In the genomic region with DNA sequence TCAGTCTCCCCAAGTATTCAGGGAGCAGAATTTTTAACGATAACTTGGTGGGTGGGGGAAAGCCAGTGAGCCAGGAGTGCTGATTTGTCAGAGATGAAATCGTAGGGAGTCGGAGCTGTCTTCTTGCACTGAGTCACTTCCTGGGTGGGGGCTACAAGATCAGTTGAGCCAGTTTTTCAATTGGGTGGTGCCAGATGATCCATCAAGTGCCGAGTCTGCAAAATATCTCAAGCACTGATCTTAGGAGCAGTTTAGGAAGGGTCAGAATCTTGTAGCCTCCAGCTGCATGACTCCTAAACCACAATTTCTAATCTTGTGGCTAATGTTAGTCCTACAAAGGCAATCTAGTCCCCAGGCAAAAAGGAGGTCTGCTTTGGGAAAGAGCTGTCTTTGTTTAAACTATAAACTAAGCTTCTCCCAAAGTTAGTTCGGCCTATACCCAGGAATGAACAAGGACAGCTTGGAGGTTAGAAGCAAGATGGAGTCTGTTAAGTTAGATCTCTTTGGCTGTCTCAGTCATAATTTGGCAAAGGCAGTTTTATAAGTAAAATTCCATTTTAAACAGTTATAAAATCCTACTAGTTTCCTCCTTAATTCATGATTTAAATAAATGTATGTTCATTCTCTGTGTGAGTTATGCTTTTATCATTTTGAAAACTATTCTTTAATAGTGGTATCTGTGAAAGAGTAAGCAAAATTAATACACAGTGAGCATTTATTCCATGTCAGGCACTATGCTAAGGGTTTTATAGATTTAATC, we compare ENCODE assay signal across 1 cellular context.
TF ChIP-seq lines count a peak whose summit lies in the region.

No MANE protein-coding gene starts in this region.

TF ChIP-seq in K562, 482 proteins besides CTCF, POLR2A, EP300 and RAD21 (continued from another document and continues in another):
- TF ChIP-seq, protein P1, sequence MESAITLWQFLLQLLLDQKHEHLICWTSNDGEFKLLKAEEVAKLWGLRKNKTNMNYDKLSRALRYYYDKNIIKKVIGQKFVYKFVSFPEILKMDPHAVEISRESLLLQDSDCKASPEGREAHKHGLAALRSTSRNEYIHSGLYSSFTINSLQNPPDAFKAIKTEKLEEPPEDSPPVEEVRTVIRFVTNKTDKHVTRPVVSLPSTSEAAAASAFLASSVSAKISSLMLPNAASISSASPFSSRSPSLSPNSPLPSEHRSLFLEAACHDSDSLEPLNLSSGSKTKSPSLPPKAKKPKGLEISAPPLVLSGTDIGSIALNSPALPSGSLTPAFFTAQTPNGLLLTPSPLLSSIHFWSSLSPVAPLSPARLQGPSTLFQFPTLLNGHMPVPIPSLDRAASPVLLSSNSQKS (CRISPR knock-in tag; IDR thresholded peaks at IDR 0.05): no peak
- TF ChIP-seq TAF1 (IDR thresholded peaks at IDR 0.05; ENCODE audit: control insufficient read depth, extremely low read depth, insufficient read depth, low read length, severe bottlenecking) (no peak), SNRNP70 (optimal IDR thresholded peaks at IDR 0.05; ENCODE audit: low read depth, low read length) (no peak), ZNF347 (CRISPR knock-in tag; IDR thresholded peaks at IDR 0.05; ENCODE audit: low read depth) (no peak), CAMTA2 (CRISPR knock-in tag; conservative IDR thresholded peaks at IDR 0.05) (no peak), RUNX1 (IDR thresholded peaks at IDR 0.05; ENCODE audit: low read depth) (no peak), ZNF830 (CRISPR knock-in tag; IDR thresholded peaks at IDR 0.05) (no peak), SPI1 (IDR thresholded peaks at IDR 0.05; ENCODE audit: borderline replicate concordance, low read depth, low read length) (0 out of 2 replicates have a peak, but pooled peaks have one; percentile 11), CHD4 (IDR thresholded peaks at IDR 0.05; ENCODE audit: insufficient read depth, insufficient replicate concordance, low read depth, low read length, poor library complexity, severe bottlenecking) (no peak), RB1 (IDR thresholded peaks at IDR 0.05; ENCODE audit: low read depth) (no peak), NR2C1 (IDR thresholded peaks at IDR 0.05) (no peak), NR2C1 (tag; IDR thresholded peaks at IDR 0.05) (peak; percentile 62), BCOR (IDR thresholded peaks at IDR 0.05) (0 out of 2 replicates have a peak, but pooled peaks have one; percentile 5), MXI1 (IDR thresholded peaks at IDR 0.05; ENCODE audit: low read depth, low read length) (no peak), ESRRA (IDR thresholded peaks at IDR 0.05; ENCODE audit: borderline replicate concordance, low read depth) (peak; percentile 90; the same call in 1 of the 2 replicates), ZNF436 (CRISPR knock-in tag; IDR thresholded peaks at IDR 0.05) (no peak), BRF1 (IDR thresholded peaks at IDR 0.05; ENCODE audit: borderline replicate concordance, extremely low read depth, insufficient read length) (no peak), ZNF507 (tag; conservative IDR thresholded peaks at IDR 0.05) (no peak), ZNF143 (CRISPR knock-in tag; IDR thresholded peaks at IDR 0.05) (no peak), TCF7 (IDR thresholded peaks at IDR 0.05; ENCODE audit: borderline replicate concordance) (0 out of 2 replicates have a peak, but pooled peaks have one; percentile 13), KDM5B (IDR thresholded peaks at IDR 0.05; ENCODE audit: insufficient replicate concordance, low read depth, low read length) (no peak), ZBTB17 (CRISPR knock-in tag; IDR thresholded peaks at IDR 0.05) (no peak), C11orf30 (IDR thresholded peaks at IDR 0.05; ENCODE audit: low read depth) (peak; percentile 97), FUS (optimal IDR thresholded peaks at IDR 0.05; ENCODE audit: low read depth, low read length) (no peak), SRF (CRISPR knock-in tag; IDR thresholded peaks at IDR 0.05) (no peak), ZNF707 (CRISPR knock-in tag; conservative IDR thresholded peaks at IDR 0.05) (no peak), ZNF133 (CRISPR knock-in tag; IDR thresholded peaks at IDR 0.05) (no peak), PPARD (CRISPR knock-in tag; IDR thresholded peaks at IDR 0.05) (no peak), PHB2 (IDR thresholded peaks at IDR 0.05; ENCODE audit: low read depth) (no peak), KAT7 (CRISPR knock-in tag; IDR thresholded peaks at IDR 0.05; ENCODE audit: borderline replicate concordance) (no peak), ZNF24 (IDR thresholded peaks at IDR 0.05) (no peak), SUPT5H (IDR thresholded peaks at IDR 0.05) (no peak), ZNF23 (CRISPR knock-in tag; IDR thresholded peaks at IDR 0.05) (no peak), CC2D1A (IDR thresholded peaks at IDR 0.05) (peak; percentile 100), GABPA (tag; conservative IDR thresholded peaks at IDR 0.05; ENCODE audit: low read depth) (peak; percentile 74), ZNF589 (CRISPR knock-in tag; IDR thresholded peaks at IDR 0.05; ENCODE audit: low read depth) (peak; percentile 22; the same call in 1 of the 2 replicates), NCOA6 (IDR thresholded peaks at IDR 0.05) (no peak), CBX5 (IDR thresholded peaks at IDR 0.05; ENCODE audit: borderline replicate concordance, low read depth) (no peak), DPF2 (IDR thresholded peaks at IDR 0.05) (peak; percentile 92), POU5F1 (IDR thresholded peaks at IDR 0.05; ENCODE audit: borderline replicate concordance, low read depth, low read length, partially characterized antibody) (no peak), OTX1 (CRISPR knock-in tag; IDR thresholded peaks at IDR 0.05) (no peak), ELF1 (tag; IDR thresholded peaks at IDR 0.05) (peak; percentile 57; the same call in 1 of the 2 replicates), ZNF121 (CRISPR knock-in tag; conservative IDR thresholded peaks at IDR 0.05) (no peak)
- TF ChIP-seq, protein P2, sequence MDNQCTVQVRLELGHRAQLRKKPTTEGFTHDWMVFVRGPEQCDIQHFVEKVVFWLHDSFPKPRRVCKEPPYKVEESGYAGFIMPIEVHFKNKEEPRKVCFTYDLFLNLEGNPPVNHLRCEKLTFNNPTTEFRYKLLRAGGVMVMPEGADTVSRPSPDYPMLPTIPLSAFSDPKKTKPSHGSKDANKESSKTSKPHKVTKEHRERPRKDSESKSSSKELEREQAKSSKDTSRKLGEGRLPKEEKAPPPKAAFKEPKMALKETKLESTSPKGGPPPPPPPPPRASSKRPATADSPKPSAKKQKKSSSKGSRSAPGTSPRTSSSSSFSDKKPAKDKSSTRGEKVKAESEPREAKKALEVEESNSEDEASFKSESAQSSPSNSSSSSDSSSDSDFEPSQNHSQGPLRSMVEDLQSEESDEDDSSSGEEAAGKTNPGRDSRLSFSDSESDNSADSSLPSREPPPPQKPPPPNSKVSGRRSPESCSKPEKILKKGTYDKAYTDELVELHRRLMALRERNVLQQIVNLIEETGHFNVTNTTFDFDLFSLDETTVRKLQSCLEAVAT (IDR thresholded peaks at IDR 0.05): peak in 1 of 2 experiments; percentile 94; a peak in 2 of 4 replicates
- TF ChIP-seq, protein P3, sequence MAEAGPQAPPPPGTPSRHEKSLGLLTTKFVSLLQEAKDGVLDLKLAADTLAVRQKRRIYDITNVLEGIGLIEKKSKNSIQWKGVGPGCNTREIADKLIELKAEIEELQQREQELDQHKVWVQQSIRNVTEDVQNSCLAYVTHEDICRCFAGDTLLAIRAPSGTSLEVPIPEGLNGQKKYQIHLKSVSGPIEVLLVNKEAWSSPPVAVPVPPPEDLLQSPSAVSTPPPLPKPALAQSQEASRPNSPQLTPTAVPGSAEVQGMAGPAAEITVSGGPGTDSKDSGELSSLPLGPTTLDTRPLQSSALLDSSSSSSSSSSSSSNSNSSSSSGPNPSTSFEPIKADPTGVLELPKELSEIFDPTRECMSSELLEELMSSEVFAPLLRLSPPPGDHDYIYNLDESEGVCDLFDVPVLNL (CRISPR knock-in tag; IDR thresholded peaks at IDR 0.05; ENCODE audit: low read depth): no peak
- TF ChIP-seq, protein P4, sequence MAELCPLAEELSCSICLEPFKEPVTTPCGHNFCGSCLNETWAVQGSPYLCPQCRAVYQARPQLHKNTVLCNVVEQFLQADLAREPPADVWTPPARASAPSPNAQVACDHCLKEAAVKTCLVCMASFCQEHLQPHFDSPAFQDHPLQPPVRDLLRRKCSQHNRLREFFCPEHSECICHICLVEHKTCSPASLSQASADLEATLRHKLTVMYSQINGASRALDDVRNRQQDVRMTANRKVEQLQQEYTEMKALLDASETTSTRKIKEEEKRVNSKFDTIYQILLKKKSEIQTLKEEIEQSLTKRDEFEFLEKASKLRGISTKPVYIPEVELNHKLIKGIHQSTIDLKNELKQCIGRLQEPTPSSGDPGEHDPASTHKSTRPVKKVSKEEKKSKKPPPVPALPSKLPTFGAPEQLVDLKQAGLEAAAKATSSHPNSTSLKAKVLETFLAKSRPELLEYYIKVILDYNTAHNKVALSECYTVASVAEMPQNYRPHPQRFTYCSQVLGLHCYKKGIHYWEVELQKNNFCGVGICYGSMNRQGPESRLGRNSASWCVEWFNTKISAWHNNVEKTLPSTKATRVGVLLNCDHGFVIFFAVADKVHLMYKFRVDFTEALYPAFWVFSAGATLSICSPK (IDR thresholded peaks at IDR 0.05; ENCODE audit: borderline replicate concordance): no peak
- TF ChIP-seq, protein P5, sequence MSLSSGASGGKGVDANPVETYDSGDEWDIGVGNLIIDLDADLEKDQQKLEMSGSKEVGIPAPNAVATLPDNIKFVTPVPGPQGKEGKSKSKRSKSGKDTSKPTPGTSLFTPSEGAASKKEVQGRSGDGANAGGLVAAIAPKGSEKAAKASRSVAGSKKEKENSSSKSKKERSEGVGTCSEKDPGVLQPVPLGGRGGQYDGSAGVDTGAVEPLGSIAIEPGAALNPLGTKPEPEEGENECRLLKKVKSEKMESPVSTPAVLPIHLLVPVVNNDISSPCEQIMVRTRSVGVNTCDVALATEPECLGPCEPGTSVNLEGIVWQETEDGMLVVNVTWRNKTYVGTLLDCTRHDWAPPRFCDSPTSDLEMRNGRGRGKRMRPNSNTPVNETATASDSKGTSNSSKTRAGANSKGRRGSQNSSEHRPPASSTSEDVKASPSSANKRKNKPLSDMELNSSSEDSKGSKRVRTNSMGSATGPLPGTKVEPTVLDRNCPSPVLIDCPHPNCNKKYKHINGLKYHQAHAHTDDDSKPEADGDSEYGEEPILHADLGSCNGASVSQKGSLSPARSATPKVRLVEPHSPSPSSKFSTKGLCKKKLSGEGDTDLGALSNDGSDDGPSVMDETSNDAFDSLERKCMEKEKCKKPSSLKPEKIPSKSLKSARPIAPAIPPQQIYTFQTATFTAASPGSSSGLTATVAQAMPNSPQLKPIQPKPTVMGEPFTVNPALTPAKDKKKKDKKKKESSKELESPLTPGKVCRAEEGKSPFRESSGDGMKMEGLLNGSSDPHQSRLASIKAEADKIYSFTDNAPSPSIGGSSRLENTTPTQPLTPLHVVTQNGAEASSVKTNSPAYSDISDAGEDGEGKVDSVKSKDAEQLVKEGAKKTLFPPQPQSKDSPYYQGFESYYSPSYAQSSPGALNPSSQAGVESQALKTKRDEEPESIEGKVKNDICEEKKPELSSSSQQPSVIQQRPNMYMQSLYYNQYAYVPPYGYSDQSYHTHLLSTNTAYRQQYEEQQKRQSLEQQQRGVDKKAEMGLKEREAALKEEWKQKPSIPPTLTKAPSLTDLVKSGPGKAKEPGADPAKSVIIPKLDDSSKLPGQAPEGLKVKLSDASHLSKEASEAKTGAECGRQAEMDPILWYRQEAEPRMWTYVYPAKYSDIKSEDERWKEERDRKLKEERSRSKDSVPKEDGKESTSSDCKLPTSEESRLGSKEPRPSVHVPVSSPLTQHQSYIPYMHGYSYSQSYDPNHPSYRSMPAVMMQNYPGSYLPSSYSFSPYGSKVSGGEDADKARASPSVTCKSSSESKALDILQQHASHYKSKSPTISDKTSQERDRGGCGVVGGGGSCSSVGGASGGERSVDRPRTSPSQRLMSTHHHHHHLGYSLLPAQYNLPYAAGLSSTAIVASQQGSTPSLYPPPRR (CRISPR knock-in tag; IDR thresholded peaks at IDR 0.05; ENCODE audit: borderline replicate concordance): no peak
- TF ChIP-seq, protein P6, sequence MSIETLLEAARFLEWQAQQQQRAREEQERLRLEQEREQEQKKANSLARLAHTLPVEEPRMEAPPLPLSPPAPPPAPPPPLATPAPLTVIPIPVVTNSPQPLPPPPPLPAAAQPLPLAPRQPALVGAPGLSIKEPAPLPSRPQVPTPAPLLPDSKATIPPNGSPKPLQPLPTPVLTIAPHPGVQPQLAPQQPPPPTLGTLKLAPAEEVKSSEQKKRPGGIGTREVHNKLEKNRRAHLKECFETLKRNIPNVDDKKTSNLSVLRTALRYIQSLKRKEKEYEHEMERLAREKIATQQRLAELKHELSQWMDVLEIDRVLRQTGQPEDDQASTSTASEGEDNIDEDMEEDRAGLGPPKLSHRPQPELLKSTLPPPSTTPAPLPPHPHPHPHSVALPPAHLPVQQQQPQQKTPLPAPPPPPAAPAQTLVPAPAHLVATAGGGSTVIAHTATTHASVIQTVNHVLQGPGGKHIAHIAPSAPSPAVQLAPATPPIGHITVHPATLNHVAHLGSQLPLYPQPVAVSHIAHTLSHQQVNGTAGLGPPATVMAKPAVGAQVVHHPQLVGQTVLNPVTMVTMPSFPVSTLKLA (conservative IDR thresholded peaks at IDR 0.05): 0 out of 4 replicates have a peak, but pooled peaks of 1 of the 2 experiments have one; percentile 40
- TF ChIP-seq, protein P7, sequence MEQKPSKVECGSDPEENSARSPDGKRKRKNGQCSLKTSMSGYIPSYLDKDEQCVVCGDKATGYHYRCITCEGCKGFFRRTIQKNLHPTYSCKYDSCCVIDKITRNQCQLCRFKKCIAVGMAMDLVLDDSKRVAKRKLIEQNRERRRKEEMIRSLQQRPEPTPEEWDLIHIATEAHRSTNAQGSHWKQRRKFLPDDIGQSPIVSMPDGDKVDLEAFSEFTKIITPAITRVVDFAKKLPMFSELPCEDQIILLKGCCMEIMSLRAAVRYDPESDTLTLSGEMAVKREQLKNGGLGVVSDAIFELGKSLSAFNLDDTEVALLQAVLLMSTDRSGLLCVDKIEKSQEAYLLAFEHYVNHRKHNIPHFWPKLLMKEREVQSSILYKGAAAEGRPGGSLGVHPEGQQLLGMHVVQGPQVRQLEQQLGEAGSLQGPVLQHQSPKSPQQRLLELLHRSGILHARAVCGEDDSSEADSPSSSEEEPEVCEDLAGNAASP (IDR thresholded peaks at IDR 0.05): no peak
- TF ChIP-seq, protein P8, sequence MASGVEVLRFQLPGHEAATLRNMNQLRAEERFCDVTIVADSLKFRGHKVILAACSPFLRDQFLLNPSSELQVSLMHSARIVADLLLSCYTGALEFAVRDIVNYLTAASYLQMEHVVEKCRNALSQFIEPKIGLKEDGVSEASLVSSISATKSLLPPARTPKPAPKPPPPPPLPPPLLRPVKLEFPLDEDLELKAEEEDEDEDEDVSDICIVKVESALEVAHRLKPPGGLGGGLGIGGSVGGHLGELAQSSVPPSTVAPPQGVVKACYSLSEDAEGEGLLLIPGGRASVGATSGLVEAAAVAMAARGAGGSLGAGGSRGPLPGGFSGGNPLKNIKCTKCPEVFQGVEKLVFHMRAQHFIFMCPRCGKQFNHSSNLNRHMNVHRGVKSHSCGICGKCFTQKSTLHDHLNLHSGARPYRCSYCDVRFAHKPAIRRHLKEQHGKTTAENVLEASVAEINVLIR (CRISPR knock-in tag; IDR thresholded peaks at IDR 0.05): no peak
- TF ChIP-seq, protein P9, sequence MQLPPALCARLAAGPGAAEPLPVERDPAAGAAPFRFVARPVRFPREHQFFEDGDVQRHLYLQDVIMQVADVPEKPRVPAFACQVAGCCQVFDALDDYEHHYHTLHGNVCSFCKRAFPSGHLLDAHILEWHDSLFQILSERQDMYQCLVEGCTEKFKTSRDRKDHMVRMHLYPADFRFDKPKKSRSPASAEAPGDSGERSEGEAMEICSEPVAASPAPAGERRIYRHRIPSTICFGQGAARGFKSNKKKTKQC (CRISPR knock-in tag; IDR thresholded peaks at IDR 0.05): no peak
